ENCODE assay signal across 16 cellular contexts in genomic region chr1:199352351-199352750, GRCh38.
DNase-seq lines count a peak whose midpoint lies in the region; ATAC-seq and TF ChIP-seq lines count a peak whose summit lies in the region.
"Had no signal": no experiment of that assay in that cellular context is flagged by ENCODE, and none has a peak within 500 bp of the region (broad histone marks: within the 10 kb centered on the region; RNA-seq: fewer than 3 reads in every experiment).

No MANE protein-coding gene starts in this region.

- H3K27ac ChIP-seq in cardiac muscle cell (no peak overlapping the region), endodermal cell (ENCODE audit: low read depth, low read length) (no peak overlapping the region)

- 80 to 87% methylated on average over 1 to 4 of the region's 5 CpGs for WGBS in endodermal cell (ENCODE audit: insufficient coverage in 1 of 2, insufficient read length in 1 of 2), 2 experiments

- H3K4me3 Mint-ChIP-seq in endodermal cell, result no peak overlapping the region
- no peak overlapping the region for H3K4me3 Mint-ChIP-seq in nephron progenitor cell
- H3K4me3 Mint-ChIP-seq in MCF 10A (ENCODE audit: unreplicated experiment), result no peak overlapping the region
- no peak overlapping the region for H3K4me3 Mint-ChIP-seq in Calu3 (ENCODE audit: low read depth, unreplicated experiment)

- ATAC-seq in Right ventricle myocardium inferior (no peak), GM19035 (IDR thresholded peaks at IDR 0.05; ENCODE audit: unreplicated experiment) (no peak)

- BruUV-seq in MCF 10A (replicated peaks; lab: Mats Ljungman, UMichigan) (no TSS peak), Calu3 (replicated peaks; lab: Mats Ljungman, UMichigan) (no TSS peak)

- CTCF ChIA-PET in MCF 10A (lab: Yijun Ruan, JAX) (no interaction called here), Calu3 (lab: Charles Lee) (interaction anchor here (0.6 kb wide), 1 partner anchor 126 kb away, joined by 3 read pairs; no protein-coding TSS in a partner anchor)

- no peak overlapping the region for H3K9ac ChIP-seq in endodermal cell (ENCODE audit: extremely low read depth, low read length, poor library complexity, severe bottlenecking)

- H3K9me3 Mint-ChIP-seq in endodermal cell (peaks cover 6% of the 10 kb centered on the region), nephron progenitor cell (peaks cover 15% of the 10 kb centered on the region), MCF 10A (ENCODE audit: unreplicated experiment) (peaks cover 20% of the 10 kb centered on the region), Calu3 (ENCODE audit: low read depth, unreplicated experiment) (peaks cover 18% of the 10 kb centered on the region)

- intact Hi-C loops in Right ventricle myocardium inferior (cut with DNase I) (no loop called here), MCF 10A (cut with micrococcal nuclease) (no loop called here), Calu3 (cut with micrococcal nuclease; ENCODE audit: unreplicated experiment) (no loop called here)

- H3K27me3 Mint-ChIP-seq in endodermal cell (ENCODE audit: insufficient read depth) (no peaks in the 10 kb centered on the region), nephron progenitor cell (ENCODE audit: low read depth, poor library complexity) (no peaks in the 10 kb centered on the region), MCF 10A (ENCODE audit: insufficient read depth, unreplicated experiment) (no peaks in the 10 kb centered on the region), Calu3 (ENCODE audit: unreplicated experiment) (no peaks in the 10 kb centered on the region)

- H3K4me3 ChIP-seq in cardiac muscle cell (no peak overlapping the region), endodermal cell (ENCODE audit: low read length) (no peak overlapping the region)

- H3K36me3 Mint-ChIP-seq in endodermal cell (ENCODE audit: low read depth), result no peaks in the 10 kb centered on the region
- no peaks in the 10 kb centered on the region for H3K36me3 Mint-ChIP-seq in nephron progenitor cell (ENCODE audit: low read depth)
- no peaks in the 10 kb centered on the region for H3K36me3 Mint-ChIP-seq in MCF 10A (ENCODE audit: insufficient read depth, unreplicated experiment)
- H3K36me3 Mint-ChIP-seq in Calu3 (ENCODE audit: insufficient read depth, unreplicated experiment), result no peaks in the 10 kb centered on the region

- no peaks in the 10 kb centered on the region for H3K4me1 Mint-ChIP-seq in endodermal cell
- H3K4me1 Mint-ChIP-seq in nephron progenitor cell, result peaks cover 8% of the 10 kb centered on the region
- no peaks in the 10 kb centered on the region for H3K4me1 Mint-ChIP-seq in MCF 10A (ENCODE audit: insufficient read depth, unreplicated experiment)
- peaks cover 8% of the 10 kb centered on the region for H3K4me1 Mint-ChIP-seq in Calu3 (ENCODE audit: low read depth, unreplicated experiment)

- H3K4me1 ChIP-seq in cardiac muscle cell (ENCODE audit: low read depth) (no peaks in the 10 kb centered on the region), endodermal cell (ENCODE audit: control insufficient read depth, insufficient read depth, low read length) (no peaks in the 10 kb centered on the region)

- H3K36me3 ChIP-seq in cardiac muscle cell (no peaks in the 10 kb centered on the region), endodermal cell (ENCODE audit: control insufficient read depth, insufficient read depth, low read length) (no peaks in the 10 kb centered on the region)

- TF ChIP-seq CTCF in cardiac muscle cell (IDR thresholded peaks at IDR 0.05; ENCODE audit: low read depth, low read length) (no peak), endodermal cell (conservative IDR thresholded peaks at IDR 0.05) (no peak), nephron progenitor cell (IDR thresholded peaks at IDR 0.05) (no peak), MCF 10A (IDR thresholded peaks at IDR 0.05; ENCODE audit: unreplicated experiment) (no peak), Calu3 (IDR thresholded peaks at IDR 0.05; ENCODE audit: unreplicated experiment) (no peak)

- H3K27me3 ChIP-seq in cardiac muscle cell, result no peaks in the 10 kb centered on the region
- H3K27me3 ChIP-seq in endodermal cell (ENCODE audit: control insufficient read depth, insufficient read depth, low read length, poor library complexity, severe bottlenecking), result no peaks in the 10 kb centered on the region

- H3K9me3 ChIP-seq in cardiac muscle cell (ENCODE audit: low read depth) (peaks cover 3% of the 10 kb centered on the region), endodermal cell (ENCODE audit: control insufficient read depth, low read length) (no peaks in the 10 kb centered on the region)

- H3K27ac Mint-ChIP-seq in endodermal cell, result no peak overlapping the region
- H3K27ac Mint-ChIP-seq in nephron progenitor cell, result peak overlapping the region; percentile 73
- H3K27ac Mint-ChIP-seq in MCF 10A (ENCODE audit: low read depth, unreplicated experiment), result no peak overlapping the region
- H3K27ac Mint-ChIP-seq in Calu3 (ENCODE audit: unreplicated experiment), result no peak overlapping the region

- DNase-seq in cardiac muscle cell (ENCODE audit: low read depth in 1 of 2, low spot score in 1 of 2) (peak; percentile 18 to 21), Right ventricle myocardium inferior (ENCODE audit: missing footprints) (no peak), endodermal cell (peak; percentile 43), nephron progenitor cell (no peak), MCF 10A (ENCODE audit: unreplicated experiment) (no peak), Calu3 (no peak)
- DNase-seq: H7, KG1, MM.1S, NCI-H2029, NCI-H446, NCI-H524 treated with DMSO at 0.1 percent for 48 hours, NCI-H82, RPMI8226, SHP77 had no signal

- POLR2A ChIA-PET in MCF 10A (lab: Yijun Ruan, JAX), result no interaction called here

Comparison
In these comparisons a context has a peak if more than half of its experiments do, and no peak if none do; other contexts are left out.
1. DNase-seq: peak in cardiac muscle cell (2 of 2) and endodermal cell (single experiment); none in Right ventricle myocardium inferior (single experiment), nephron progenitor cell (single experiment), MCF 10A (single experiment) and Calu3 (single experiment).